ENCODE assay signal across 25 cellular contexts in the genomic region with DNA sequence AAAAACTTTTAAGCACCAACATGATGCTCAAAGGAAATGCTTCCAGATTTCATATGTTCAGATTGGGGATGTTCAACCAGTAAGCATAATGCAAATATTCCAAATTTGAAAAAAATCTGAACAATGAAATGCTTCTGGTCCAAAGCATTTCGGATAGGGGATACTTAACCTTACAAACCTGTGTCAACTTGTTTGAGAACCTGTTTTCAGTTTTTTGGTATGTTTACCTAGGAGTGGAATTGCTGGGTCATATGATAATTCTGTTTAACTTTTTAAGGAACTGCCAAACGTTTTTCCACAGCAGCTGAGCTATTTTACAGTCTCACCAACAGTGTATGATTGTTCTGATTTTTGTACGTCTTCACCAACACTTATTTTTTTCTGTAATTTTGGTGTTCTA. TPM values are rescaled to one million over a fixed set of nuclear protein-coding genes. Genes with fewer than 3 reads are reported as not detected.
DNase-seq lines count a peak whose midpoint lies in the region; ATAC-seq, FAIRE-seq and TF ChIP-seq lines count a peak whose summit lies in the region.
"Had no signal": no experiment of that assay in that cellular context is flagged by ENCODE, and none has a peak within 500 bp of the region (broad histone marks: within the 10 kb centered on the region; RNA-seq: fewer than 3 reads in every experiment).

No MANE protein-coding gene starts in this region.

- peak overlapping the region in 4 of 7 donors; percentile 35 to 89 (median 78) for H3K27ac Mint-ChIP-seq in CD14-positive monocyte
- H3K27ac Mint-ChIP-seq in stimulated activated effector memory CD8-positive, alpha-beta T cell treated with anti-CD3 and anti-CD28 coated beads, Interleukin-12 subunit alpha, Interleukin-12 subunit beta, amount 100 ng/mL, for 72 hours: no peak overlapping the region

- H3K27me3 ChIP-seq in RWPE2 (ENCODE audit: insufficient read depth, poor library complexity, severe bottlenecking) (no peaks in the 10 kb centered on the region), bronchial epithelial cell (ENCODE audit: control insufficient read depth, insufficient read depth, low read length) (no peaks in the 10 kb centered on the region), psoas muscle (ENCODE audit: insufficient read depth in 3 of 3, low read length in 2 of 3) (no peaks in the 10 kb centered on the region)
- H3K27me3 ChIP-seq: BE2C had no signal

- H3K27ac ChIP-seq in RWPE2 (ENCODE audit: poor library complexity, severe bottlenecking) (no peak overlapping the region), psoas muscle (no peak overlapping the region)

- H3K4me1 ChIP-seq in RWPE2 (ENCODE audit: insufficient read depth, poor library complexity, severe bottlenecking): no peaks in the 10 kb centered on the region
- peaks cover 6% of the 10 kb centered on the region for H3K4me1 ChIP-seq in psoas muscle
- H3K4me1 ChIP-seq: BE2C had no signal

- 51 to 68% (median 53%) methylated on average over 3 of the region's 3 CpGs for WGBS in psoas muscle, 3 donors

- DNase-seq in CD14-positive monocyte (ENCODE audit: low spot score) (no peak), RWPE2 (ENCODE audit: low spot score) (no peak), bronchial epithelial cell (ENCODE audit: low read depth) (peak; percentile 74), left colon (no peak), psoas muscle (no peak)
- DNase-seq in activated T-cell treated with anti-CD3 and anti-CD28 coated beads, Interleukin-2, amount 50 U/mL, for 1 hour: no peak
- no peak for DNase-seq in stimulated activated effector memory CD8-positive, alpha-beta T cell treated with anti-CD3 and anti-CD28 coated beads, Interleukin-12 subunit alpha, Interleukin-12 subunit beta, amount 100 ng/mL, for 72 hours (ENCODE audit: low spot score in 2 of 2)
- DNase-seq: 8988T, ACHN, BE2C, DMS153, DND-41, GOT3, KBM-7, MM.1S, NCI-H1048, NCI-H1417, NCI-H1694, NCI-H2029 treated with DMSO at 0.1 percent for 48 hours, NCI-H526 treated with DMSO at 0.1 percent for 48 hours, RPMI8226, SHP77 treated with DMSO at 0.1 percent for 48 hours had no signal

- H3K4me3 Mint-ChIP-seq in CD14-positive monocyte: no peak overlapping the region
- H3K4me3 Mint-ChIP-seq in stimulated activated effector memory CD8-positive, alpha-beta T cell treated with anti-CD3 and anti-CD28 coated beads, Interleukin-12 subunit alpha, Interleukin-12 subunit beta, amount 100 ng/mL, for 72 hours: no peak overlapping the region

- H3K4me3 ChIP-seq in RWPE2 (ENCODE audit: severe bottlenecking) (no peak overlapping the region), bronchial epithelial cell (ENCODE audit: low read depth, low read length) (no peak overlapping the region), psoas muscle (no peak overlapping the region)
- H3K4me3 ChIP-seq: HAP-1 had no signal

- H3K36me3 Mint-ChIP-seq in CD14-positive monocyte: peaks cover 29% of the 10 kb centered on the region in 2 donors
- peaks cover 28% of the 10 kb centered on the region for H3K36me3 Mint-ChIP-seq in stimulated activated effector memory CD8-positive, alpha-beta T cell treated with anti-CD3 and anti-CD28 coated beads, Interleukin-12 subunit alpha, Interleukin-12 subunit beta, amount 100 ng/mL, for 72 hours

- peaks cover 0 to under 1% (median 0%) of the 10 kb centered on the region in 3 donors for H3K27me3 Mint-ChIP-seq in CD14-positive monocyte (ENCODE audit: low read depth in 3 of 3)

- H3K36me3 ChIP-seq in RWPE2 (ENCODE audit: low read depth): peaks cover 44% of the 10 kb centered on the region
- H3K36me3 ChIP-seq in bronchial epithelial cell (ENCODE audit: control insufficient read depth, insufficient read depth, low read length): peaks cover 3% of the 10 kb centered on the region
- peaks cover 0 to 22% of the 10 kb centered on the region in 2 donors for H3K36me3 ChIP-seq in psoas muscle (ENCODE audit: insufficient read depth in 1 of 2, low read depth in 1 of 2)
- H3K36me3 ChIP-seq: BE2C had no signal

- intact Hi-C loops in CD14-positive monocyte (cut with micrococcal nuclease): no loop called here
- intact Hi-C loops in left colon (cut with DNase I, micrococcal nuclease): no loop called here
- intact Hi-C loops in psoas muscle (cut with DNase I): no loop called here

- H3K9me3 ChIP-seq in RWPE2 (ENCODE audit: severe bottlenecking): no peaks in the 10 kb centered on the region
- H3K9me3 ChIP-seq in psoas muscle: no peaks in the 10 kb centered on the region
- H3K9me3 ChIP-seq: BE2C, HAP-1 had no signal

- peak; percentile 44; the same call in 1 of the 3 replicates for ATAC-seq in RWPE2 (ENCODE audit: low read depth)
- ATAC-seq in left colon: peak; percentile 46
- no peak for ATAC-seq in HG03378 (IDR thresholded peaks at IDR 0.05; ENCODE audit: unreplicated experiment)
- ATAC-seq in psoas muscle: no peak
- no peak for ATAC-seq in stimulated activated effector memory CD8-positive, alpha-beta T cell treated with anti-CD3 and anti-CD28 coated beads, Interleukin-12 subunit alpha, Interleukin-12 subunit beta, amount 100 ng/mL, for 72 hours

- TF ChIP-seq CTCF in CD14-positive monocyte (IDR thresholded peaks at IDR 0.05) (no peak), RWPE2 (IDR thresholded peaks at IDR 0.05; ENCODE audit: poor library complexity, severe bottlenecking) (no peak), bronchial epithelial cell (IDR thresholded peaks at IDR 0.05; ENCODE audit: insufficient read depth, low read length, severe bottlenecking) (no peak), psoas muscle (IDR thresholded peaks at IDR 0.05) (no peak)

- H3K9me3 Mint-ChIP-seq in CD14-positive monocyte: peaks cover 0 to 3% (median 0%) of the 10 kb centered on the region in 7 donors
- no peaks in the 10 kb centered on the region for H3K9me3 Mint-ChIP-seq in stimulated activated effector memory CD8-positive, alpha-beta T cell treated with anti-CD3 and anti-CD28 coated beads, Interleukin-12 subunit alpha, Interleukin-12 subunit beta, amount 100 ng/mL, for 72 hours

- FAIRE-seq in bronchial epithelial cell (lab: Jason Lieb, UNC): no peak
- FAIRE-seq: GM18507 had no signal

- peaks cover 34% of the 10 kb centered on the region for H3K4me1 Mint-ChIP-seq in CD14-positive monocyte
- H3K4me1 Mint-ChIP-seq in stimulated activated effector memory CD8-positive, alpha-beta T cell treated with anti-CD3 and anti-CD28 coated beads, Interleukin-12 subunit alpha, Interleukin-12 subunit beta, amount 100 ng/mL, for 72 hours: peaks cover 21% of the 10 kb centered on the region

RNA-seq across cellular contexts. Expression of a gene that starts 23.7 kb away (rescaled TPM):
- polyA plus RNA-seq in CD14-positive monocyte (10 to 100 TPM; 47.2 to 77.0 TPM), psoas muscle (10 to 100 TPM; 10.2 to 23.7 (median 17.2) TPM)
- total RNA-seq in bronchial epithelial cell (78.7 and 90.5 TPM in 2 replicates), left colon (100 to 1,000 TPM in 1 of 2 donors, 10 to 100 TPM in 1; 99.5 to 103 TPM), psoas muscle (10 to 100 TPM; 23.8 to 35.4 (median 25.3) TPM)

Comparison
In these comparisons a context has a peak if more than half of its experiments do, and no peak if none do; other contexts are left out.
1. ATAC-seq: peak in RWPE2 (single experiment) and left colon (single experiment); none in HG03378 (single experiment), psoas muscle (0 of 4) and stimulated activated effector memory CD8-positive, alpha-beta T cell treated with anti-CD3 and anti-CD28 coated beads, Interleukin-12 subunit alpha, Interleukin-12 subunit beta, amount 100 ng/mL, for 72 hours (single experiment).